15 cellular contexts compared by ENCODE assay signal in the genomic region with DNA sequence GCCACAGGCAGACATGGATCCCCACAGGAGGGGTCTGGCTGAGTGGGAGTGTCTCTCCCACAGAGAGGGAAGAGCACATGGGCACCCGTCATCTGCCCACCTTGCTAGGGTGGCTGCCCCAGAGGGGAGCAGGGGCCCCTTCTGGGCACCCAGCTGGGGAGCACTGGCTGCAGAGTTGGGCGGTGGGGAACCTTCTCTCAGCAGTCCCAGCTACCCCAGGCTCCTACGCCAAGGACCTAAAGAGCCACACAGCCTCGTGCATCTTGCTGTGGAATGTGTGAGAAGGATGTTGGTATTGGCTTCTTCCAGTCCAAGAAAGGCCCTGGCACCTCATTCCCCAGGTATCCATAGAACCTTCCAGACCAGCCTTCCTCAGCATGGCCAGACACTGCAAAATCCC.
DNase-seq lines count a peak whose midpoint lies in the region; ATAC-seq and TF ChIP-seq lines count a peak whose summit lies in the region.
"Had no signal": no experiment of that assay in that cellular context is flagged by ENCODE, and none has a peak within 500 bp of the region (broad histone marks: within the 10 kb centered on the region; RNA-seq: fewer than 3 reads in every experiment).

No MANE protein-coding gene starts in this region.

- CTCF ChIA-PET in activated CD8-positive, alpha-beta T cell treated with anti-CD3 and anti-CD28 coated beads, Interleukin-2, amount 10 ng/mL, durations not matched to agents 7 days and 5 days (lab: Charles Lee) = no interaction called here

- POLR2A ChIA-PET in activated CD8-positive, alpha-beta T cell treated with anti-CD3 and anti-CD28 coated beads, Interleukin-2, amount 10 ng/mL, durations not matched to agents 7 days and 5 days (lab: Charles Lee) = no interaction called here

- H3K36me3 ChIP-seq in RWPE2 (ENCODE audit: low read depth) = no peaks in the 10 kb centered on the region

- no peaks in the 10 kb centered on the region for H3K27me3 ChIP-seq in RWPE2 (ENCODE audit: insufficient read depth, poor library complexity, severe bottlenecking)

- ATAC-seq in RWPE2 (ENCODE audit: low read depth) (peak; percentile 24; the same call in 1 of the 3 replicates), GM18520 (IDR thresholded peaks at IDR 0.05; ENCODE audit: unreplicated experiment) (no peak)
- no peak for ATAC-seq in activated CD8-positive, alpha-beta T cell treated with anti-CD3 and anti-CD28 coated beads, Interleukin-2, amount 10 ng/mL, durations not matched to agents 7 days and 5 days
- ATAC-seq: HCT116 had no signal

- no peak overlapping the region for H3K27ac ChIP-seq in RWPE2 (ENCODE audit: poor library complexity, severe bottlenecking)
- H3K27ac ChIP-seq: GM23248 had no signal

- no peak for TF ChIP-seq CTCF in RWPE2 (IDR thresholded peaks at IDR 0.05; ENCODE audit: poor library complexity, severe bottlenecking)
- no peak for TF ChIP-seq CTCF in glutamatergic neuron (IDR thresholded peaks at IDR 0.05; ENCODE audit: partially characterized antibody, unreplicated experiment)

- no peak overlapping the region for H3K4me3 ChIP-seq in RWPE2 (ENCODE audit: severe bottlenecking)
- H3K4me3 ChIP-seq: GM23248 had no signal

- H3K36me3 Mint-ChIP-seq in glutamatergic neuron (ENCODE audit: unreplicated experiment) = peaks cover 6% of the 10 kb centered on the region
- H3K36me3 Mint-ChIP-seq in activated CD8-positive, alpha-beta T cell treated with anti-CD3 and anti-CD28 coated beads, Interleukin-2, amount 10 ng/mL, durations not matched to agents 7 days and 5 days (ENCODE audit: low read depth) = no peaks in the 10 kb centered on the region
- H3K36me3 Mint-ChIP-seq: CD4-positive, alpha-beta memory T cell had no signal

- peaks cover 10% of the 10 kb centered on the region for H3K4me1 Mint-ChIP-seq in glutamatergic neuron (ENCODE audit: low read depth, unreplicated experiment)
- H3K4me1 Mint-ChIP-seq in activated CD8-positive, alpha-beta T cell treated with anti-CD3 and anti-CD28 coated beads, Interleukin-2, amount 10 ng/mL, durations not matched to agents 7 days and 5 days (ENCODE audit: low read depth) = no peaks in the 10 kb centered on the region
- H3K4me1 Mint-ChIP-seq: CD4-positive, alpha-beta memory T cell had no signal

- H3K27ac Mint-ChIP-seq in glutamatergic neuron (ENCODE audit: unreplicated experiment) = peak overlapping the region; percentile 49
- H3K27ac Mint-ChIP-seq in activated CD8-positive, alpha-beta T cell treated with anti-CD3 and anti-CD28 coated beads, Interleukin-2, amount 10 ng/mL, durations not matched to agents 7 days and 5 days = no peak overlapping the region

- H3K4me3 Mint-ChIP-seq in glutamatergic neuron (ENCODE audit: unreplicated experiment) = peak overlapping the region; percentile 8
- H3K4me3 Mint-ChIP-seq in activated CD8-positive, alpha-beta T cell treated with anti-CD3 and anti-CD28 coated beads, Interleukin-2, amount 10 ng/mL, durations not matched to agents 7 days and 5 days = no peak overlapping the region
- H3K4me3 Mint-ChIP-seq: CD4-positive, alpha-beta memory T cell; H9 had no signal

- intact Hi-C loops in posterior vena cava (cut with DNase I) = no loop called here

- peaks cover 14% of the 10 kb centered on the region for H3K27me3 Mint-ChIP-seq in glutamatergic neuron (ENCODE audit: unreplicated experiment)
- no peaks in the 10 kb centered on the region for H3K27me3 Mint-ChIP-seq in activated CD8-positive, alpha-beta T cell treated with anti-CD3 and anti-CD28 coated beads, Interleukin-2, amount 10 ng/mL, durations not matched to agents 7 days and 5 days (ENCODE audit: low read depth)

- H3K4me1 ChIP-seq in RWPE2 (ENCODE audit: insufficient read depth, poor library complexity, severe bottlenecking) = no peaks in the 10 kb centered on the region

- H3K9me3 Mint-ChIP-seq in glutamatergic neuron (ENCODE audit: unreplicated experiment) = peaks cover 8% of the 10 kb centered on the region
- H3K9me3 Mint-ChIP-seq in activated CD8-positive, alpha-beta T cell treated with anti-CD3 and anti-CD28 coated beads, Interleukin-2, amount 10 ng/mL, durations not matched to agents 7 days and 5 days (ENCODE audit: insufficient read depth) = no peaks in the 10 kb centered on the region

- no peak for DNase-seq in RWPE2 (ENCODE audit: low spot score)
- DNase-seq in glutamatergic neuron = peak; percentile 0
- DNase-seq in posterior vena cava (ENCODE audit: low spot score) = peak; percentile 59
- no peak for DNase-seq in germinal center (ENCODE audit: low spot score)
- DNase-seq in activated CD8-positive, alpha-beta T cell treated with anti-CD3 and anti-CD28 coated beads, Interleukin-2, amount 10 ng/mL, durations not matched to agents 7 days and 5 days = no peak
- DNase-seq: C1 segment of cervical spinal cord; Calu3; CD4-positive, alpha-beta memory T cell; COR-L47; DMS79 treated with DMSO at 0.1 percent for 48 hours; GF-D8; GM23248; H9 had no signal

- H3K9me3 ChIP-seq in RWPE2 (ENCODE audit: severe bottlenecking) = no peaks in the 10 kb centered on the region

Comparison
In these comparisons a context has a peak if more than half of its experiments do, and no peak if none do; other contexts are left out.
1. DNase-seq: peak in glutamatergic neuron (single experiment) and posterior vena cava (single experiment); none in RWPE2 (single experiment), germinal center (single experiment) and activated CD8-positive, alpha-beta T cell treated with anti-CD3 and anti-CD28 coated beads, Interleukin-2, amount 10 ng/mL, durations not matched to agents 7 days and 5 days (single experiment).